22 cellular contexts compared by ENCODE assay signal in genomic region chr1:86183711-86184252, GRCh38. TPM values are rescaled to one million over a fixed set of nuclear protein-coding genes. Genes with fewer than 3 reads are reported as not detected.
DNase-seq lines count a peak whose midpoint lies in the region; ATAC-seq and TF ChIP-seq lines count a peak whose summit lies in the region.
"Had no signal": no experiment of that assay in that cellular context is flagged by ENCODE, and none has a peak within 500 bp of the region (broad histone marks: within the 10 kb centered on the region; RNA-seq: fewer than 3 reads in every experiment).

No MANE protein-coding gene starts in this region.

- intact Hi-C loops in Right ventricle myocardium superior (cut with DNase I): no loop called here
- intact Hi-C loops in cardiac septum (cut with DNase I): no loop called here
- intact Hi-C loops in left ventricle myocardium inferior (cut with micrococcal nuclease): no loop called here

- H3K4me3 ChIP-seq in brain microvascular endothelial cell (ENCODE audit: low read depth, low read length) (no peak overlapping the region), left ventricle myocardium inferior (no peak overlapping the region)
- H3K4me3 ChIP-seq: K562 had no signal

- no peak for DNase-seq in Right ventricle myocardium superior
- DNase-seq in cardiac septum (ENCODE audit: low spot score): no peak
- DNase-seq in brain microvascular endothelial cell: peak; percentile 39
- no peak for DNase-seq in left ventricle myocardium inferior
- DNase-seq in HT-29 (ENCODE audit: low spot score): no peak
- no peak for DNase-seq in glutamatergic neuron
- DNase-seq: 8988T; ACHN; CD4-positive, CD25-positive, alpha-beta regulatory T cell; Kasumi-1; MV-4-11; NCI-H1105 treated with DMSO at 0.1 percent for 48 hours; NCI-H146; NCI-H1930; NCI-H526 treated with DMSO at 0.1 percent for 48 hours had no signal

- H3K27ac ChIP-seq in brain microvascular endothelial cell (no peak overlapping the region), left ventricle myocardium inferior (replicated peaks) (peak overlapping the region; percentile 49)

- no peak overlapping the region for H3K27ac Mint-ChIP-seq in glutamatergic neuron (ENCODE audit: unreplicated experiment)
- H3K27ac Mint-ChIP-seq: CD4-positive, CD25-positive, alpha-beta regulatory T cell had no signal

- no peak overlapping the region for H3K4me3 Mint-ChIP-seq in glutamatergic neuron (ENCODE audit: unreplicated experiment)
- H3K4me3 Mint-ChIP-seq: CD4-positive, CD25-positive, alpha-beta regulatory T cell had no signal

- peaks cover 7% of the 10 kb centered on the region for H3K9me3 Mint-ChIP-seq in glutamatergic neuron (ENCODE audit: unreplicated experiment)

- peaks cover 2% of the 10 kb centered on the region for H3K9me3 ChIP-seq in left ventricle myocardium inferior (replicated peaks)

- H3K36me3 ChIP-seq in brain microvascular endothelial cell (replicated peaks): no peaks in the 10 kb centered on the region
- H3K36me3 ChIP-seq in left ventricle myocardium inferior: no peaks in the 10 kb centered on the region

- H3K27me3 Mint-ChIP-seq in glutamatergic neuron (ENCODE audit: unreplicated experiment): peaks cover 2% of the 10 kb centered on the region
- H3K27me3 Mint-ChIP-seq: CD4-positive, CD25-positive, alpha-beta regulatory T cell had no signal

- TF ChIP-seq CTCF in brain microvascular endothelial cell (IDR thresholded peaks at IDR 0.05; ENCODE audit: low read depth, low read length, missing control alignments) (no peak), left ventricle myocardium inferior (IDR thresholded peaks at IDR 0.05; ENCODE audit: borderline replicate concordance) (no peak), glutamatergic neuron (IDR thresholded peaks at IDR 0.05; ENCODE audit: partially characterized antibody, unreplicated experiment) (no peak)

- H3K27me3 ChIP-seq in brain microvascular endothelial cell (replicated peaks) (no peaks in the 10 kb centered on the region), left ventricle myocardium inferior (ENCODE audit: low read depth) (no peaks in the 10 kb centered on the region)

- H3K4me1 ChIP-seq in left ventricle myocardium inferior: no peaks in the 10 kb centered on the region

- H3K36me3 Mint-ChIP-seq in glutamatergic neuron (ENCODE audit: unreplicated experiment): no peaks in the 10 kb centered on the region
- H3K36me3 Mint-ChIP-seq: CD4-positive, CD25-positive, alpha-beta regulatory T cell had no signal

- H3K4me1 Mint-ChIP-seq in glutamatergic neuron (ENCODE audit: low read depth, unreplicated experiment): no peaks in the 10 kb centered on the region
- H3K4me1 Mint-ChIP-seq: CD4-positive, CD25-positive, alpha-beta regulatory T cell had no signal

- ATAC-seq in Right ventricle myocardium superior (ENCODE audit: poor library complexity): peak; percentile 70
- ATAC-seq in GM21360 (IDR thresholded peaks at IDR 0.05; ENCODE audit: unreplicated experiment): no peak
- no peak for ATAC-seq in GM18867 (IDR thresholded peaks at IDR 0.05; ENCODE audit: unreplicated experiment)
- ATAC-seq: HepG2, K562 had no signal

- in situ Hi-C loops in brain microvascular endothelial cell (cut with HindIII; ENCODE audit: low pct_ligation_motif_present, low sequenced_read_pairs): no loop called here

RNA-seq across cellular contexts. Expression of gene COL24A1, which starts 27.2 kb away (rescaled TPM):
- total RNA-seq in Right ventricle myocardium superior (1.9 TPM), cardiac septum (1.3 TPM), left ventricle myocardium inferior (0.74 TPM), glutamatergic neuron (ENCODE audit: unreplicated experiment) (0.15 TPM)
- not detected in 2 replicates for total RNA-seq in HT-29 (2014; rRNA removed; shearing (Covaris generic))
- total RNA-seq: HT1080, MCF 10A, SK-MEL-5 had no signal
